1 cellular context compared by ENCODE assay signal in the genomic region with DNA sequence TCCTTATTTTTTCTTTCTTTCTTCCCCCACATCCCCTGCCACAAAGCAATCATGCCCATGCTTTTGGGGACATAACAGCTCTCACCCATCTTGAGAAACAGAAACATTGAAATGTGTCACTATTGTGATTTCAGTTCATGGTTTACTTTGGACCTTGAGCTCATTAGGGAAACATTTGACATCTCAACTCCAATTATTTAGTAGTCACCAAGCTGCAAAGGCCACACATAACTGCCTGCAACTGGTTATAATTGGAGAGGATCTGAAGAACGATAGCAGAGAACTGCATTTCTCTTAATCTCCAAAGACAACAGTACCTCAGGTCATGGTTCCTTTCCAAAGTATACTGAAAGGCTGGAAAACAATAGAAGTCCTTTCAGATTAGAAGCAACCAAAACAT.
A peak's percentile ranks its signal among the peaks of the same experiment; 100 is the strongest.
TF ChIP-seq lines count a peak whose summit lies in the region.

No MANE protein-coding gene starts in this region.

TF ChIP-seq in GM12878, 131 proteins besides CTCF, POLR2A, EP300 and RAD21:
- TF ChIP-seq BACH1 (IDR thresholded peaks at IDR 0.05; ENCODE audit: borderline replicate concordance) (peak; percentile 72; the same call in 1 of the 2 replicates), SPI1 (IDR thresholded peaks at IDR 0.05; ENCODE audit: borderline replicate concordance, insufficient read depth, low read depth, low read length) (no peak), SIN3A (IDR thresholded peaks at IDR 0.05; ENCODE audit: low read depth, low read length) (no peak), IKZF1 (conservative IDR thresholded peaks at IDR 0.05) (peak; percentile 55; the same call in 1 of the 2 replicates), IKZF2 (IDR thresholded peaks at IDR 0.05) (peak; percentile 63 to 79; a peak in 2 of 4 replicates), FOXM1 (IDR thresholded peaks at IDR 0.05; ENCODE audit: low read depth, low read length) (no peak), EED (IDR thresholded peaks at IDR 0.05; ENCODE audit: low read depth) (no peak), SMAD5 (IDR thresholded peaks at IDR 0.05; ENCODE audit: low read depth) (no peak), BHLHE40 (IDR thresholded peaks at IDR 0.05; ENCODE audit: borderline replicate concordance in 1 of 2, low read depth in 2 of 2, low read length in 1 of 2) (no peak), NBN (IDR thresholded peaks at IDR 0.05) (peak; percentile 61), TBL1XR1 (IDR thresholded peaks at IDR 0.05; ENCODE audit: low read depth, low read length) (no peak), STAT1 (conservative IDR thresholded peaks at IDR 0.05) (no peak), CBX5 (IDR thresholded peaks at IDR 0.05; ENCODE audit: low read depth) (no peak), RUNX3 (IDR thresholded peaks at IDR 0.05; ENCODE audit: low read length) (no peak), DPF2 (IDR thresholded peaks at IDR 0.05) (peak; percentile 62), BRCA1 (IDR thresholded peaks at IDR 0.05; ENCODE audit: low read depth, low read length) (no peak), PAX8 (IDR thresholded peaks at IDR 0.05) (no peak), SRF (IDR thresholded peaks at IDR 0.05; ENCODE audit: low read depth in 2 of 2, low read length in 2 of 2) (no peak), ESRRA (IDR thresholded peaks at IDR 0.05; ENCODE audit: low read length) (no peak), RFX5 (IDR thresholded peaks at IDR 0.05; ENCODE audit: low read depth, low read length) (no peak), BMI1 (IDR thresholded peaks at IDR 0.05; ENCODE audit: borderline replicate concordance) (peak; percentile 26), MTA2 (IDR thresholded peaks at IDR 0.05; ENCODE audit: low read depth) (peak; percentile 99), SUZ12 (IDR thresholded peaks at IDR 0.05; ENCODE audit: unreplicated experiment) (no peak), TAF1 (IDR thresholded peaks at IDR 0.05; ENCODE audit: borderline replicate concordance, low read depth, low read length) (no peak), ZNF217 (IDR thresholded peaks at IDR 0.05) (no peak), ZNF274 (IDR thresholded peaks at IDR 0.05; ENCODE audit: insufficient read depth, insufficient read length) (no peak), KAT2A (conservative IDR thresholded peaks at IDR 0.05; ENCODE audit: control insufficient read depth, low read depth, low read length) (no peak), SP1 (IDR thresholded peaks at IDR 0.05; ENCODE audit: low read depth, low read length) (no peak), NR2F1 (conservative IDR thresholded peaks at IDR 0.05) (0 out of 2 replicates have a peak, but pooled peaks have one; percentile 33), BCL11A (IDR thresholded peaks at IDR 0.05; ENCODE audit: low read depth, low read length) (peak; percentile 44; the same call in 1 of the 2 replicates), SMAD1 (IDR thresholded peaks at IDR 0.05; ENCODE audit: low read depth, partially characterized antibody) (peak; percentile 40)
- TF ChIP-seq, protein P1, sequence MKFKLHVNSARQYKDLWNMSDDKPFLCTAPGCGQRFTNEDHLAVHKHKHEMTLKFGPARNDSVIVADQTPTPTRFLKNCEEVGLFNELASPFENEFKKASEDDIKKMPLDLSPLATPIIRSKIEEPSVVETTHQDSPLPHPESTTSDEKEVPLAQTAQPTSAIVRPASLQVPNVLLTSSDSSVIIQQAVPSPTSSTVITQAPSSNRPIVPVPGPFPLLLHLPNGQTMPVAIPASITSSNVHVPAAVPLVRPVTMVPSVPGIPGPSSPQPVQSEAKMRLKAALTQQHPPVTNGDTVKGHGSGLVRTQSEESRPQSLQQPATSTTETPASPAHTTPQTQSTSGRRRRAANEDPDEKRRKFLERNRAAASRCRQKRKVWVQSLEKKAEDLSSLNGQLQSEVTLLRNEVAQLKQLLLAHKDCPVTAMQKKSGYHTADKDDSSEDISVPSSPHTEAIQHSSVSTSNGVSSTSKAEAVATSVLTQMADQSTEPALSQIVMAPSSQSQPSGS (IDR thresholded peaks at IDR 0.05; ENCODE audit: low read length), result no peak
- TF ChIP-seq, protein P2, sequence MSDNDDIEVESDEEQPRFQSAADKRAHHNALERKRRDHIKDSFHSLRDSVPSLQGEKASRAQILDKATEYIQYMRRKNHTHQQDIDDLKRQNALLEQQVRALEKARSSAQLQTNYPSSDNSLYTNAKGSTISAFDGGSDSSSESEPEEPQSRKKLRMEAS (IDR thresholded peaks at IDR 0.05; ENCODE audit: low read depth, low read length), result no peak
- TF ChIP-seq, protein P3, sequence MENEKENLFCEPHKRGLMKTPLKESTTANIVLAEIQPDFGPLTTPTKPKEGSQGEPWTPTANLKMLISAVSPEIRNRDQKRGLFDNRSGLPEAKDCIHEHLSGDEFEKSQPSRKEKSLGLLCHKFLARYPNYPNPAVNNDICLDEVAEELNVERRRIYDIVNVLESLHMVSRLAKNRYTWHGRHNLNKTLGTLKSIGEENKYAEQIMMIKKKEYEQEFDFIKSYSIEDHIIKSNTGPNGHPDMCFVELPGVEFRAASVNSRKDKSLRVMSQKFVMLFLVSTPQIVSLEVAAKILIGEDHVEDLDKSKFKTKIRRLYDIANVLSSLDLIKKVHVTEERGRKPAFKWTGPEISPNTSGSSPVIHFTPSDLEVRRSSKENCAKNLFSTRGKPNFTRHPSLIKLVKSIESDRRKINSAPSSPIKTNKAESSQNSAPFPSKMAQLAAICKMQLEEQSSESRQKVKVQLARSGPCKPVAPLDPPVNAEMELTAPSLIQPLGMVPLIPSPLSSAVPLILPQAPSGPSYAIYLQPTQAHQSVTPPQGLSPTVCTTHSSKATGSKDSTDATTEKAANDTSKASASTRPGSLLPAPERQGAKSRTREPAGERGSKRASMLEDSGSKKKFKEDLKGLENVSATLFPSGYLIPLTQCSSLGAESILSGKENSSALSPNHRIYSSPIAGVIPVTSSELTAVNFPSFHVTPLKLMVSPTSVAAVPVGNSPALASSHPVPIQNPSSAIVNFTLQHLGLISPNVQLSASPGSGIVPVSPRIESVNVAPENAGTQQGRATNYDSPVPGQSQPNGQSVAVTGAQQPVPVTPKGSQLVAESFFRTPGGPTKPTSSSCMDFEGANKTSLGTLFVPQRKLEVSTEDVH (IDR thresholded peaks at IDR 0.05; ENCODE audit: low read depth, partially characterized antibody), result no peak
- TF ChIP-seq, protein P4, sequence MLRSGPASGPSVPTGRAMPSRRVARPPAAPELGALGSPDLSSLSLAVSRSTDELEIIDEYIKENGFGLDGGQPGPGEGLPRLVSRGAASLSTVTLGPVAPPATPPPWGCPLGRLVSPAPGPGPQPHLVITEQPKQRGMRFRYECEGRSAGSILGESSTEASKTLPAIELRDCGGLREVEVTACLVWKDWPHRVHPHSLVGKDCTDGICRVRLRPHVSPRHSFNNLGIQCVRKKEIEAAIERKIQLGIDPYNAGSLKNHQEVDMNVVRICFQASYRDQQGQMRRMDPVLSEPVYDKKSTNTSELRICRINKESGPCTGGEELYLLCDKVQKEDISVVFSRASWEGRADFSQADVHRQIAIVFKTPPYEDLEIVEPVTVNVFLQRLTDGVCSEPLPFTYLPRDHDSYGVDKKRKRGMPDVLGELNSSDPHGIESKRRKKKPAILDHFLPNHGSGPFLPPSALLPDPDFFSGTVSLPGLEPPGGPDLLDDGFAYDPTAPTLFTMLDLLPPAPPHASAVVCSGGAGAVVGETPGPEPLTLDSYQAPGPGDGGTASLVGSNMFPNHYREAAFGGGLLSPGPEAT (IDR thresholded peaks at IDR 0.05; ENCODE audit: low read depth), result peak; percentile 46; the same call in 1 of the 2 replicates
- TF ChIP-seq, protein P5, sequence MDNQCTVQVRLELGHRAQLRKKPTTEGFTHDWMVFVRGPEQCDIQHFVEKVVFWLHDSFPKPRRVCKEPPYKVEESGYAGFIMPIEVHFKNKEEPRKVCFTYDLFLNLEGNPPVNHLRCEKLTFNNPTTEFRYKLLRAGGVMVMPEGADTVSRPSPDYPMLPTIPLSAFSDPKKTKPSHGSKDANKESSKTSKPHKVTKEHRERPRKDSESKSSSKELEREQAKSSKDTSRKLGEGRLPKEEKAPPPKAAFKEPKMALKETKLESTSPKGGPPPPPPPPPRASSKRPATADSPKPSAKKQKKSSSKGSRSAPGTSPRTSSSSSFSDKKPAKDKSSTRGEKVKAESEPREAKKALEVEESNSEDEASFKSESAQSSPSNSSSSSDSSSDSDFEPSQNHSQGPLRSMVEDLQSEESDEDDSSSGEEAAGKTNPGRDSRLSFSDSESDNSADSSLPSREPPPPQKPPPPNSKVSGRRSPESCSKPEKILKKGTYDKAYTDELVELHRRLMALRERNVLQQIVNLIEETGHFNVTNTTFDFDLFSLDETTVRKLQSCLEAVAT (IDR thresholded peaks at IDR 0.05), result no peak
- TF ChIP-seq, protein P6, sequence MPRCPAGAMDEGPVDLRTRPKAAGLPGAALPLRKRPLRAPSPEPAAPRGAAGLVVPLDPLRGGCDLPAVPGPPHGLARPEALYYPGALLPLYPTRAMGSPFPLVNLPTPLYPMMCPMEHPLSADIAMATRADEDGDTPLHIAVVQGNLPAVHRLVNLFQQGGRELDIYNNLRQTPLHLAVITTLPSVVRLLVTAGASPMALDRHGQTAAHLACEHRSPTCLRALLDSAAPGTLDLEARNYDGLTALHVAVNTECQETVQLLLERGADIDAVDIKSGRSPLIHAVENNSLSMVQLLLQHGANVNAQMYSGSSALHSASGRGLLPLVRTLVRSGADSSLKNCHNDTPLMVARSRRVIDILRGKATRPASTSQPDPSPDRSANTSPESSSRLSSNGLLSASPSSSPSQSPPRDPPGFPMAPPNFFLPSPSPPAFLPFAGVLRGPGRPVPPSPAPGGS (IDR thresholded peaks at IDR 0.05; ENCODE audit: borderline replicate concordance, insufficient read depth, low read depth, low read length, poor library complexity, severe bottlenecking), result no peak
- TF ChIP-seq, protein P7, sequence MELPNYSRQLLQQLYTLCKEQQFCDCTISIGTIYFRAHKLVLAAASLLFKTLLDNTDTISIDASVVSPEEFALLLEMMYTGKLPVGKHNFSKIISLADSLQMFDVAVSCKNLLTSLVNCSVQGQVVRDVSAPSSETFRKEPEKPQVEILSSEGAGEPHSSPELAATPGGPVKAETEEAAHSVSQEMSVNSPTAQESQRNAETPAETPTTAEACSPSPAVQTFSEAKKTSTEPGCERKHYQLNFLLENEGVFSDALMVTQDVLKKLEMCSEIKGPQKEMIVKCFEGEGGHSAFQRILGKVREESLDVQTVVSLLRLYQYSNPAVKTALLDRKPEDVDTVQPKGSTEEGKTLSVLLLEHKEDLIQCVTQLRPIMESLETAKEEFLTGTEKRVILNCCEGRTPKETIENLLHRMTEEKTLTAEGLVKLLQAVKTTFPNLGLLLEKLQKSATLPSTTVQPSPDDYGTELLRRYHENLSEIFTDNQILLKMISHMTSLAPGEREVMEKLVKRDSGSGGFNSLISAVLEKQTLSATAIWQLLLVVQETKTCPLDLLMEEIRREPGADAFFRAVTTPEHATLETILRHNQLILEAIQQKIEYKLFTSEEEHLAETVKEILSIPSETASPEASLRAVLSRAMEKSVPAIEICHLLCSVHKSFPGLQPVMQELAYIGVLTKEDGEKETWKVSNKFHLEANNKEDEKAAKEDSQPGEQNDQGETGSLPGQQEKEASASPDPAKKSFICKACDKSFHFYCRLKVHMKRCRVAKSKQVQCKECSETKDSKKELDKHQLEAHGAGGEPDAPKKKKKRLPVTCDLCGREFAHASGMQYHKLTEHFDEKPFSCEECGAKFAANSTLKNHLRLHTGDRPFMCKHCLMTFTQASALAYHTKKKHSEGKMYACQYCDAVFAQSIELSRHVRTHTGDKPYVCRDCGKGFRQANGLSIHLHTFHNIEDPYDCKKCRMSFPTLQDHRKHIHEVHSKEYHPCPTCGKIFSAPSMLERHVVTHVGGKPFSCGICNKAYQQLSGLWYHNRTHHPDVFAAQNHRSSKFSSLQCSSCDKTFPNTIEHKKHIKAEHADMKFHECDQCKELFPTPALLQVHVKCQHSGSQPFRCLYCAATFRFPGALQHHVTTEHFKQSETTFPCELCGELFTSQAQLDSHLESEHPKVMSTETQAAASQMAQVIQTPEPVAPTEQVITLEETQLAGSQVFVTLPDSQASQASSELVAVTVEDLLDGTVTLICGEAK (IDR thresholded peaks at IDR 0.05; ENCODE audit: borderline replicate concordance), result no peak
- TF ChIP-seq, protein P8, sequence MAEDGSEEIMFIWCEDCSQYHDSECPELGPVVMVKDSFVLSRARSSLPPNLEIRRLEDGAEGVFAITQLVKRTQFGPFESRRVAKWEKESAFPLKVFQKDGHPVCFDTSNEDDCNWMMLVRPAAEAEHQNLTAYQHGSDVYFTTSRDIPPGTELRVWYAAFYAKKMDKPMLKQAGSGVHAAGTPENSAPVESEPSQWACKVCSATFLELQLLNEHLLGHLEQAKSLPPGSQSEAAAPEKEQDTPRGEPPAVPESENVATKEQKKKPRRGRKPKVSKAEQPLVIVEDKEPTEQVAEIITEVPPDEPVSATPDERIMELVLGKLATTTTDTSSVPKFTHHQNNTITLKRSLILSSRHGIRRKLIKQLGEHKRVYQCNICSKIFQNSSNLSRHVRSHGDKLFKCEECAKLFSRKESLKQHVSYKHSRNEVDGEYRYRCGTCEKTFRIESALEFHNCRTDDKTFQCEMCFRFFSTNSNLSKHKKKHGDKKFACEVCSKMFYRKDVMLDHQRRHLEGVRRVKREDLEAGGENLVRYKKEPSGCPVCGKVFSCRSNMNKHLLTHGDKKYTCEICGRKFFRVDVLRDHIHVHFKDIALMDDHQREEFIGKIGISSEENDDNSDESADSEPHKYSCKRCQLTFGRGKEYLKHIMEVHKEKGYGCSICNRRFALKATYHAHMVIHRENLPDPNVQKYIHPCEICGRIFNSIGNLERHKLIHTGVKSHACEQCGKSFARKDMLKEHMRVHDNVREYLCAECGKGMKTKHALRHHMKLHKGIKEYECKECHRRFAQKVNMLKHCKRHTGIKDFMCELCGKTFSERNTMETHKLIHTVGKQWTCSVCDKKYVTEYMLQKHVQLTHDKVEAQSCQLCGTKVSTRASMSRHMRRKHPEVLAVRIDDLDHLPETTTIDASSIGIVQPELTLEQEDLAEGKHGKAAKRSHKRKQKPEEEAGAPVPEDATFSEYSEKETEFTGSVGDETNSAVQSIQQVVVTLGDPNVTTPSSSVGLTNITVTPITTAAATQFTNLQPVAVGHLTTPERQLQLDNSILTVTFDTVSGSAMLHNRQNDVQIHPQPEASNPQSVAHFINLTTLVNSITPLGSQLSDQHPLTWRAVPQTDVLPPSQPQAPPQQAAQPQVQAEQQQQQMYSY (CRISPR knock-in tag; IDR thresholded peaks at IDR 0.05), result no peak
TF ChIP-seq in GM12878: peak in this region for 11.
